Comparison of ENCODE assay signal across 22 cellular contexts in the genomic region with DNA sequence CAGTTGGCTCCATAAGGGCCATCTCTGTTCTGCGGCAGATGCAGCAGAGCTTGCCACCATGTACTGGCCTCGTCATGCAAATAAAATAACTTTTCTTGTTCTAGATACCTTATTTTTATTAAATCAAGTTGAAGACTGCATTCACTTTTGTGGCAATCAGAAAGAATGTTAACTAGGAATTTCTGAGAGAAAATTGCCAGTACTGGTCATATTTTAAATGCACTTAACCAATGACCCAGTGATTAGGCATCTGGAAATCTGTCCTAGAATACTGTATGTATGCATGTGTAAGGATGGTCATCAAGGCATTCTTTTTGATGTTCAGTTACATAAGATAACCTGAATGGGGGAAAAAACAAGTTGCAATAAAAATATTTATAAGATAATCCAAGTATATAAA.
"Had no signal": no experiment of that assay in that cellular context is flagged by ENCODE, and none has a peak within 500 bp of the region (broad histone marks: within the 10 kb centered on the region; RNA-seq: fewer than 3 reads in every experiment).

No MANE protein-coding gene starts in this region.

- H3K4me3 Mint-ChIP-seq: activated CD4-positive, alpha-beta memory T cell treated with anti-CD3 and anti-CD28 coated beads, Interleukin-2, amount 10 ng/mL, durations not matched to agents 7 days and 5 days; activated CD4-positive, alpha-beta T cell treated with anti-CD3 and anti-CD28 coated beads for 36 hours; activated naive CD8-positive, alpha-beta T cell treated with anti-CD3 and anti-CD28 coated beads, Interleukin-2, amount 10 ng/mL, durations not matched to agents 7 days and 5 days; activated T-cell treated with anti-CD3 and anti-CD28 coated beads, Interleukin-2, amount 50 U/mL, for 72 hours; endodermal cell; immature natural killer cell; natural killer cell treated with Interleukin-12 subunit alpha and Interleukin-12 subunit beta and Interleukin-15 and Interleukin-18, amount 100 ng/mL, for 72 hours; T-cell had no signal

- H3K27ac Mint-ChIP-seq: activated CD4-positive, alpha-beta memory T cell treated with anti-CD3 and anti-CD28 coated beads, Interleukin-2, amount 10 ng/mL, durations not matched to agents 7 days and 5 days; activated CD4-positive, alpha-beta T cell treated with anti-CD3 and anti-CD28 coated beads for 36 hours; activated naive CD8-positive, alpha-beta T cell treated with anti-CD3 and anti-CD28 coated beads, Interleukin-2, amount 10 ng/mL, durations not matched to agents 7 days and 5 days; activated T-cell treated with anti-CD3 and anti-CD28 coated beads, Interleukin-2, amount 50 U/mL, for 72 hours; endodermal cell; natural killer cell treated with Interleukin-12 subunit alpha and Interleukin-12 subunit beta and Interleukin-15 and Interleukin-18, amount 100 ng/mL, for 72 hours had no signal

- H3K4me1 ChIP-seq: right lobe of liver had no signal

- H3K9me3 Mint-ChIP-seq: activated CD4-positive, alpha-beta memory T cell treated with anti-CD3 and anti-CD28 coated beads, Interleukin-2, amount 10 ng/mL, durations not matched to agents 7 days and 5 days; activated naive CD8-positive, alpha-beta T cell treated with anti-CD3 and anti-CD28 coated beads, Interleukin-2, amount 10 ng/mL, durations not matched to agents 7 days and 5 days; activated T-cell treated with anti-CD3 and anti-CD28 coated beads, Interleukin-2, amount 50 U/mL, for 72 hours; endodermal cell; immature natural killer cell; natural killer cell treated with Interleukin-12 subunit alpha and Interleukin-12 subunit beta and Interleukin-15 and Interleukin-18, amount 100 ng/mL, for 72 hours; T-cell had no signal

- H3K27me3 ChIP-seq: right lobe of liver, testis, vagina had no signal

- H3K27me3 Mint-ChIP-seq: activated CD4-positive, alpha-beta memory T cell treated with anti-CD3 and anti-CD28 coated beads, Interleukin-2, amount 10 ng/mL, durations not matched to agents 7 days and 5 days; activated CD4-positive, alpha-beta T cell treated with anti-CD3 and anti-CD28 coated beads for 36 hours; activated naive CD8-positive, alpha-beta T cell treated with anti-CD3 and anti-CD28 coated beads, Interleukin-2, amount 10 ng/mL, durations not matched to agents 7 days and 5 days; natural killer cell treated with Interleukin-12 subunit alpha and Interleukin-12 subunit beta and Interleukin-15 and Interleukin-18, amount 100 ng/mL, for 72 hours; progenitor cell of endocrine pancreas; T-cell had no signal

- H3K9me3 ChIP-seq: mucosa of descending colon, right lobe of liver, testis, vagina had no signal

- ATAC-seq: activated CD4-positive, alpha-beta T cell treated with anti-CD3 and anti-CD28 coated beads for 36 hours; activated T-cell treated with anti-CD3 and anti-CD28 coated beads, Interleukin-2, amount 50 U/mL, for 72 hours; natural killer cell treated with Interleukin-12 subunit alpha and Interleukin-12 subunit beta and Interleukin-15 and Interleukin-18, amount 100 ng/mL, for 72 hours; T-cell had no signal

- DNase-seq: activated CD4-positive, alpha-beta memory T cell treated with anti-CD3 and anti-CD28 coated beads, Interleukin-2, amount 10 ng/mL, durations not matched to agents 7 days and 5 days; activated CD4-positive, alpha-beta T cell treated with anti-CD3 and anti-CD28 coated beads for 36 hours; activated CD8-positive, alpha-beta memory T cell treated with anti-CD3 and anti-CD28 coated beads, Interleukin-2, amount 50 U/mL, for 4 hours; activated naive CD8-positive, alpha-beta T cell treated with anti-CD3 and anti-CD28 coated beads, Interleukin-2, amount 10 ng/mL, durations not matched to agents 7 days and 5 days; activated T-cell treated with anti-CD3 and anti-CD28 coated beads, Interleukin-2, amount 50 U/mL, for 72 hours; aorta; endodermal cell; erythroblast; glutamatergic neuron; immature natural killer cell; mucosa of descending colon; right lobe of liver; stimulated activated CD4-positive, alpha-beta T cell treated with anti-CD3 and anti-CD28 coated beads, Interleukin-12 subunit alpha, Interleukin-12 subunit beta, amount 100 ng/mL, for 4 hours; stimulated activated naive CD4-positive, alpha-beta T cell treated with Interleukin-2 at 50 U/mL for 16 hours; T-cell; T1000 had no signal

- H3K4me1 Mint-ChIP-seq: activated CD4-positive, alpha-beta T cell treated with anti-CD3 and anti-CD28 coated beads for 36 hours; endodermal cell; immature natural killer cell had no signal

- H3K27ac ChIP-seq: right lobe of liver, vagina, VCaP had no signal

- H3K4me3 ChIP-seq: lung, mucosa of descending colon, right lobe of liver, testis, vagina had no signal
